ENCODE assay signal across 16 cellular contexts in genomic region chr6:52509281-52510212, GRCh38.
DNase-seq lines count a peak whose midpoint lies in the region; ATAC-seq and TF ChIP-seq lines count a peak whose summit lies in the region.
"Had no signal": no experiment of that assay in that cellular context is flagged by ENCODE, and none has a peak within 500 bp of the region (broad histone marks: within the 10 kb centered on the region; RNA-seq: fewer than 3 reads in every experiment).

No MANE protein-coding gene starts in this region.

- TF ChIP-seq CTCF in SK-N-SH (IDR thresholded peaks at IDR 0.05) (no peak), RWPE2 (IDR thresholded peaks at IDR 0.05; ENCODE audit: poor library complexity, severe bottlenecking) (no peak), uterus (IDR thresholded peaks at IDR 0.05) (no peak)

- no peaks in the 10 kb centered on the region for H4K20me1 ChIP-seq in SK-N-SH (ENCODE audit: insufficient read depth)

- H3K4me3 ChIP-seq in SK-N-SH (ENCODE audit: low read depth in 2 of 2, low read length in 1 of 2) (no peak overlapping the region), RWPE2 (ENCODE audit: severe bottlenecking) (no peak overlapping the region), uterus (no peak overlapping the region)
- H3K4me3 ChIP-seq: hepatocyte had no signal

- intact Hi-C loops in uterus (cut with DNase I; ENCODE audit: low total_unique reads): loop anchor here (10.0 kb wide), 1 partner anchor 65 kb away; the partner anchor contains the start of gene TRAM2

- H3K4me2 ChIP-seq in SK-N-SH: no peak overlapping the region
- H3K4me2 ChIP-seq: hepatocyte had no signal

- CTCF ChIA-PET in SK-N-SH (lab: Yijun Ruan, JAX): interaction anchor here (0.6 to 1.0 kb wide), 2 partner anchors 27 to 93 kb away, joined by 3 read pairs; no protein-coding TSS in a partner anchor

- WGBS in SK-N-SH (ENCODE audit: low lambda C conversion rate): 86% methylated on average over 12 of the region's 14 CpGs

- TF ChIP-seq POLR2A in uterus (IDR thresholded peaks at IDR 0.05): no peak

- peak in 1 of 2 experiments; percentile 41; a peak in 1 of 4 replicates for TF ChIP-seq EP300 in SK-N-SH (IDR thresholded peaks at IDR 0.05; ENCODE audit: borderline replicate concordance in 1 of 2, low read depth in 1 of 2, low read length in 1 of 2)

- TF ChIP-seq RAD21 in SK-N-SH (IDR thresholded peaks at IDR 0.05; ENCODE audit: low read length): no peak

- no peaks in the 10 kb centered on the region for H3K9me2 ChIP-seq in SK-N-SH

- POLR2A ChIA-PET in SK-N-SH (lab: Yijun Ruan, JAX): no interaction called here

- H3K9ac ChIP-seq in SK-N-SH: no peak overlapping the region

- no peak for DNase-seq in SK-N-SH
- no peak for DNase-seq in RWPE2 (ENCODE audit: low spot score)
- DNase-seq in glomerular visceral epithelial cell (ENCODE audit: extremely low spot score): peak; percentile 86
- DNase-seq in uterus: no peak
- no peak for DNase-seq in SW480 (ENCODE audit: low spot score)
- no peak for DNase-seq in stimulated activated naive CD4-positive, alpha-beta T cell treated with Interleukin-2 at 50 U/mL for 16 hours (lab: John Stamatoyannopoulos, UW)
- DNase-seq: activated CD8-positive, alpha-beta memory T cell treated with anti-CD3 and anti-CD28 coated beads for 24 hours; activated effector memory CD4-positive, alpha-beta T cell treated with Interleukin-2 at 50 U/mL for 16 hours; cerebellar nuclear complex; erythroblast; left ventricle myocardium superior; NCI-H526 treated with DMSO at 0.1 percent for 48 hours had no signal

- no peak for ATAC-seq in SK-N-SH treated with all-trans-retinoic acid at 6 μM for 48 hours
- ATAC-seq in RWPE2 (ENCODE audit: low read depth): no peak
- ATAC-seq in HG02973 (IDR thresholded peaks at IDR 0.05; ENCODE audit: unreplicated experiment): no peak
- ATAC-seq: left ventricle myocardium superior had no signal

- no peaks in the 10 kb centered on the region for H3K27me3 ChIP-seq in SK-N-SH (ENCODE audit: insufficient read depth)
- H3K27me3 ChIP-seq in RWPE2 (ENCODE audit: insufficient read depth, poor library complexity, severe bottlenecking): no peaks in the 10 kb centered on the region
- H3K27me3 ChIP-seq in uterus: no peaks in the 10 kb centered on the region
- H3K27me3 ChIP-seq: hepatocyte had no signal

- no peak overlapping the region for H2AFZ ChIP-seq in SK-N-SH (ENCODE audit: low read depth)
- H2AFZ ChIP-seq: hepatocyte had no signal

- H3F3A ChIP-seq in SK-N-SH (replicated peaks; ENCODE audit: insufficient read depth): peaks cover 44% of the 10 kb centered on the region

- H3K36me3 ChIP-seq in SK-N-SH (replicated peaks in 1 of 2; ENCODE audit: control insufficient read depth in 1 of 2, insufficient read depth in 2 of 2, low read length in 1 of 2): peaks cover 63 to 70% of the 10 kb centered on the region in 2 experiments
- peaks cover 62% of the 10 kb centered on the region for H3K36me3 ChIP-seq in RWPE2 (ENCODE audit: low read depth)
- no peaks in the 10 kb centered on the region for H3K36me3 ChIP-seq in uterus

- H3K9me3 ChIP-seq in SK-N-SH (no peaks in the 10 kb centered on the region), RWPE2 (ENCODE audit: severe bottlenecking) (no peaks in the 10 kb centered on the region), uterus (no peaks in the 10 kb centered on the region)

- peaks cover 21 to 41% of the 10 kb centered on the region in 2 experiments; a peak in 3 of 4 replicates for H3K4me1 ChIP-seq in SK-N-SH (ENCODE audit: control insufficient read depth in 1 of 2, insufficient read depth in 2 of 2, low read depth in 1 of 2, low read length in 1 of 2)
- H3K4me1 ChIP-seq in RWPE2 (ENCODE audit: insufficient read depth, poor library complexity, severe bottlenecking): peaks cover 41% of the 10 kb centered on the region
- peaks cover 11 to 29% of the 10 kb centered on the region in 2 donors for H3K4me1 ChIP-seq in uterus

- H3K27ac ChIP-seq in SK-N-SH (ENCODE audit: low read depth in 2 of 2, low read length in 1 of 2) (peak overlapping the region in 1 of 2 experiments; percentile 92; a peak in 3 of 4 replicates), RWPE2 (ENCODE audit: poor library complexity, severe bottlenecking) (peak overlapping the region; percentile 96), uterus (peak overlapping the region; percentile 29 to 94)
- H3K27ac ChIP-seq: 22Rv1, hepatocyte had no signal

- peaks cover 17% of the 10 kb centered on the region; the same call in 1 of the 2 replicates for H3K79me2 ChIP-seq in SK-N-SH (ENCODE audit: insufficient read depth)
- H3K79me2 ChIP-seq: hepatocyte had no signal

TF ChIP-seq in SK-N-SH, 30 proteins besides CTCF, POLR2A, EP300 and RAD21:
- TF ChIP-seq NFIC (IDR thresholded peaks at IDR 0.05; ENCODE audit: borderline replicate concordance) (0 out of 2 replicates have a peak, but pooled peaks have one; percentile 27), MEF2A (IDR thresholded peaks at IDR 0.05; ENCODE audit: borderline replicate concordance, low read depth) (no peak), TCF12 (IDR thresholded peaks at IDR 0.05) (peak; percentile 34), FOSL2 (IDR thresholded peaks at IDR 0.05; ENCODE audit: borderline replicate concordance, low read depth) (0 out of 2 replicates have a peak, but pooled peaks have one; percentile 12), JUND (IDR thresholded peaks at IDR 0.05) (peak; percentile 27; the same call in 1 of the 2 replicates), USF2 (IDR thresholded peaks at IDR 0.05; ENCODE audit: borderline replicate concordance, low read depth, low read length) (no peak)
- TF ChIP-seq, protein P1, sequence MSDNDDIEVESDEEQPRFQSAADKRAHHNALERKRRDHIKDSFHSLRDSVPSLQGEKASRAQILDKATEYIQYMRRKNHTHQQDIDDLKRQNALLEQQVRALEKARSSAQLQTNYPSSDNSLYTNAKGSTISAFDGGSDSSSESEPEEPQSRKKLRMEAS (IDR thresholded peaks at IDR 0.05; ENCODE audit: low read depth): 0 out of 2 replicates have a peak, but pooled peaks have one; percentile 27

TF ChIP-seq in SK-N-SH treated with all-trans-retinoic acid at 6 μM for 48 hours, 23 proteins besides CTCF, POLR2A, EP300 and RAD21:
- TF ChIP-seq, protein P2, sequence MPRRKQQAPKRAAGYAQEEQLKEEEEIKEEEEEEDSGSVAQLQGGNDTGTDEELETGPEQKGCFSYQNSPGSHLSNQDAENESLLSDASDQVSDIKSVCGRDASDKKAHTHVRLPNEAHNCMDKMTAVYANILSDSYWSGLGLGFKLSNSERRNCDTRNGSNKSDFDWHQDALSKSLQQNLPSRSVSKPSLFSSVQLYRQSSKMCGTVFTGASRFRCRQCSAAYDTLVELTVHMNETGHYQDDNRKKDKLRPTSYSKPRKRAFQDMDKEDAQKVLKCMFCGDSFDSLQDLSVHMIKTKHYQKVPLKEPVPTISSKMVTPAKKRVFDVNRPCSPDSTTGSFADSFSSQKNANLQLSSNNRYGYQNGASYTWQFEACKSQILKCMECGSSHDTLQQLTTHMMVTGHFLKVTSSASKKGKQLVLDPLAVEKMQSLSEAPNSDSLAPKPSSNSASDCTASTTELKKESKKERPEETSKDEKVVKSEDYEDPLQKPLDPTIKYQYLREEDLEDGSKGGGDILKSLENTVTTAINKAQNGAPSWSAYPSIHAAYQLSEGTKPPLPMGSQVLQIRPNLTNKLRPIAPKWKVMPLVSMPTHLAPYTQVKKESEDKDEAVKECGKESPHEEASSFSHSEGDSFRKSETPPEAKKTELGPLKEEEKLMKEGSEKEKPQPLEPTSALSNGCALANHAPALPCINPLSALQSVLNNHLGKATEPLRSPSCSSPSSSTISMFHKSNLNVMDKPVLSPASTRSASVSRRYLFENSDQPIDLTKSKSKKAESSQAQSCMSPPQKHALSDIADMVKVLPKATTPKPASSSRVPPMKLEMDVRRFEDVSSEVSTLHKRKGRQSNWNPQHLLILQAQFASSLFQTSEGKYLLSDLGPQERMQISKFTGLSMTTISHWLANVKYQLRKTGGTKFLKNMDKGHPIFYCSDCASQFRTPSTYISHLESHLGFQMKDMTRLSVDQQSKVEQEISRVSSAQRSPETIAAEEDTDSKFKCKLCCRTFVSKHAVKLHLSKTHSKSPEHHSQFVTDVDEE (CRISPR knock-in tag; IDR thresholded peaks at IDR 0.05): no peak
- TF ChIP-seq ZFP30 (CRISPR knock-in tag; IDR thresholded peaks at IDR 0.05) (no peak), ISL1 (CRISPR knock-in tag; IDR thresholded peaks at IDR 0.05) (no peak)
- TF ChIP-seq, protein P3, sequence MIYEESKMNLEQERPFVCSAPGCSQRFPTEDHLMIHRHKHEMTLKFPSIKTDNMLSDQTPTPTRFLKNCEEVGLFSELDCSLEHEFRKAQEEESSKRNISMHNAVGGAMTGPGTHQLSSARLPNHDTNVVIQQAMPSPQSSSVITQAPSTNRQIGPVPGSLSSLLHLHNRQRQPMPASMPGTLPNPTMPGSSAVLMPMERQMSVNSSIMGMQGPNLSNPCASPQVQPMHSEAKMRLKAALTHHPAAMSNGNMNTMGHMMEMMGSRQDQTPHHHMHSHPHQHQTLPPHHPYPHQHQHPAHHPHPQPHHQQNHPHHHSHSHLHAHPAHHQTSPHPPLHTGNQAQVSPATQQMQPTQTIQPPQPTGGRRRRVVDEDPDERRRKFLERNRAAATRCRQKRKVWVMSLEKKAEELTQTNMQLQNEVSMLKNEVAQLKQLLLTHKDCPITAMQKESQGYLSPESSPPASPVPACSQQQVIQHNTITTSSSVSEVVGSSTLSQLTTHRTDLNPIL (CRISPR knock-in tag; IDR thresholded peaks at IDR 0.05; ENCODE audit: low read depth): no peak
- TF ChIP-seq, protein P4, sequence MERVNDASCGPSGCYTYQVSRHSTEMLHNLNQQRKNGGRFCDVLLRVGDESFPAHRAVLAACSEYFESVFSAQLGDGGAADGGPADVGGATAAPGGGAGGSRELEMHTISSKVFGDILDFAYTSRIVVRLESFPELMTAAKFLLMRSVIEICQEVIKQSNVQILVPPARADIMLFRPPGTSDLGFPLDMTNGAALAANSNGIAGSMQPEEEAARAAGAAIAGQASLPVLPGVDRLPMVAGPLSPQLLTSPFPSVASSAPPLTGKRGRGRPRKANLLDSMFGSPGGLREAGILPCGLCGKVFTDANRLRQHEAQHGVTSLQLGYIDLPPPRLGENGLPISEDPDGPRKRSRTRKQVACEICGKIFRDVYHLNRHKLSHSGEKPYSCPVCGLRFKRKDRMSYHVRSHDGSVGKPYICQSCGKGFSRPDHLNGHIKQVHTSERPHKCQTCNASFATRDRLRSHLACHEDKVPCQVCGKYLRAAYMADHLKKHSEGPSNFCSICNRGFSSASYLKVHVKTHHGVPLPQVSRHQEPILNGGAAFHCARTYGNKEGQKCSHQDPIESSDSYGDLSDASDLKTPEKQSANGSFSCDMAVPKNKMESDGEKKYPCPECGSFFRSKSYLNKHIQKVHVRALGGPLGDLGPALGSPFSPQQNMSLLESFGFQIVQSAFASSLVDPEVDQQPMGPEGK (CRISPR knock-in tag; IDR thresholded peaks at IDR 0.05; ENCODE audit: borderline replicate concordance): no peak
